ENCODE assay signal across 30 cellular contexts in genomic region chr4:1312821-1313640, GRCh38.
"Had no signal": no experiment of that assay in that cellular context is flagged by ENCODE, and none has a peak within 500 bp of the region (broad histone marks: within the 10 kb centered on the region; RNA-seq: fewer than 3 reads in every experiment).

No MANE protein-coding gene starts in this region.

- DNase-seq: activated CD4-positive, alpha-beta T cell treated with anti-CD3 and anti-CD28 coated beads for 36 hours; activated CD4-positive, alpha-beta T cell treated with anti-CD3 and anti-CD28 coated beads, Interleukin-2, amount 50 U/mL, for 4 hours; activated CD4-positive, CD25-positive, alpha-beta regulatory T cell; activated CD8-positive, alpha-beta memory T cell treated with anti-CD3 and anti-CD28 coated beads, Interleukin-2, amount 50 U/mL, for 48 hours; activated naive CD4-positive, alpha-beta T cell treated with Interleukin-2 at 50 U/mL for 16 hours; activated T-cell treated with anti-CD3 and anti-CD28 coated beads, Interleukin-2, amount 50 U/mL, for 4 hours; cortex of kidney; foreskin fibroblast; kidney glomerular epithelial cell; naive B cell; nephron progenitor cell; ovary; retina; stimulated activated CD4-positive, alpha-beta T cell treated with anti-CD3 and anti-CD28 coated beads, Interleukin-15, amount 100 ng/mL, for 24 hours; stimulated activated CD4-positive, alpha-beta T cell treated with anti-CD3 and anti-CD28 coated beads, Interleukin-2, amount 100 ng/mL, for 24 hours; stimulated activated naive CD8-positive, alpha-beta T cell treated with anti-CD3 and anti-CD28 coated beads, Interleukin-15, Interleukin-2, amounts not matched to agents 100 U/mL and 50 U/mL, for 24 hours; T-helper 1 cell; trophoblast cell had no signal

- H3K4me3 ChIP-seq: ascending aorta, cardiac muscle cell, heart left ventricle, left lung, ovary, smooth muscle cell, thoracic aorta had no signal

- H3K4me3 Mint-ChIP-seq: activated CD4-positive, alpha-beta T cell treated with anti-CD3 and anti-CD28 coated beads for 36 hours; activated naive CD8-positive, alpha-beta T cell; activated T-cell treated with anti-CD3 and anti-CD28 coated beads, Interleukin-2, amount 50 U/mL, for 4 hours; brain; nephron progenitor cell had no signal

- FAIRE-seq: urothelium cell line had no signal

- H3K9me3 ChIP-seq: ascending aorta, heart left ventricle, left lung, neutrophil, ovary, thoracic aorta had no signal

- H3K9me3 Mint-ChIP-seq: activated T-cell treated with anti-CD3 and anti-CD28 coated beads, Interleukin-2, amount 50 U/mL, for 4 hours had no signal

- H3K27me3 ChIP-seq: ascending aorta, cardiac muscle cell, heart left ventricle, left lung, neutrophil, ovary had no signal

- H3K4me2 ChIP-seq: smooth muscle cell had no signal

- H3K27ac Mint-ChIP-seq: activated CD4-positive, alpha-beta T cell treated with anti-CD3 and anti-CD28 coated beads for 36 hours; activated naive CD8-positive, alpha-beta T cell; brain; nephron progenitor cell; progenitor cell of endocrine pancreas had no signal

- H3K27ac ChIP-seq: ascending aorta, cardiac muscle cell, heart left ventricle, left lung, ovary, thoracic aorta had no signal

- H3K27me3 Mint-ChIP-seq: activated CD4-positive, alpha-beta T cell treated with anti-CD3 and anti-CD28 coated beads for 36 hours; activated naive CD8-positive, alpha-beta T cell; brain; naive B cell; progenitor cell of endocrine pancreas had no signal

- ATAC-seq: activated CD4-positive, alpha-beta T cell treated with anti-CD3 and anti-CD28 coated beads for 36 hours; activated T-cell treated with anti-CD3 and anti-CD28 coated beads, Interleukin-2, amount 50 U/mL, for 4 hours; esophagus mucosa; heart left ventricle; left lung; stimulated activated naive CD8-positive, alpha-beta T cell treated with anti-CD3 and anti-CD28 coated beads, Interleukin-15, Interleukin-2, amounts not matched to agents 100 U/mL and 50 U/mL, for 24 hours had no signal
